8 cellular contexts compared by ENCODE assay signal in genomic region chr12:8890313-8891084, GRCh38. TPM values are rescaled to one million over a fixed set of nuclear protein-coding genes. Genes with fewer than 3 reads are reported as not detected.
DNase-seq lines count a peak whose midpoint lies in the region; ATAC-seq, FAIRE-seq and TF ChIP-seq lines count a peak whose summit lies in the region.

No MANE protein-coding gene starts in this region.

- H3K9ac ChIP-seq in SU-DHL-6 (ENCODE audit: low read length): no peak overlapping the region
- peak overlapping the region; percentile 82 for H3K9ac ChIP-seq in adipocyte (ENCODE audit: low read length)

- 27 to 31% methylated on average over 14 of the region's 14 CpGs for WGBS in sigmoid colon, 2 donors

- H3K4me3 ChIP-seq in SU-DHL-6 (ENCODE audit: insufficient read depth, low read length, poor library complexity, severe bottlenecking) (no peak overlapping the region), adipocyte (ENCODE audit: low read length) (peak overlapping the region; percentile 91), sigmoid colon (peak overlapping the region; percentile 19 to 51 (median 44))

- H3K27ac ChIP-seq in SU-DHL-6 (ENCODE audit: low read depth, low read length) (no peak overlapping the region), sigmoid colon (peak overlapping the region in 3 of 4 donors; percentile 40 to 59 (median 53))

- H3K4me1 ChIP-seq in adipocyte (ENCODE audit: control insufficient read depth, insufficient read depth, low read length): no peaks in the 10 kb centered on the region
- H3K4me1 ChIP-seq in sigmoid colon: no peaks in the 10 kb centered on the region

- H3K79me2 ChIP-seq in SU-DHL-6 (ENCODE audit: insufficient read depth, low read length): no peaks in the 10 kb centered on the region

- DNase-seq in ELF-1 (ENCODE audit: low read depth, low spot score) (peak; percentile 78), HTR-8/SVneo (ENCODE audit: insufficient read length, low spot score) (peak; percentile 51), adipocyte (ENCODE audit: low read depth) (peak; percentile 85), hepatic stellate cell (ENCODE audit: low spot score) (peak; percentile 37), sigmoid colon (no peak)

- no peak for TF ChIP-seq POLR2A in sigmoid colon (IDR thresholded peaks at IDR 0.05)

- no peaks in the 10 kb centered on the region for H3K36me3 ChIP-seq in SU-DHL-6 (ENCODE audit: low read length)
- H3K36me3 ChIP-seq in adipocyte (ENCODE audit: control insufficient read depth, insufficient read depth, low read length, severe bottlenecking): no peaks in the 10 kb centered on the region
- no peaks in the 10 kb centered on the region for H3K36me3 ChIP-seq in sigmoid colon

- ATAC-seq in GM21423 (IDR thresholded peaks at IDR 0.05; ENCODE audit: unreplicated experiment) (no peak), GM18511 (IDR thresholded peaks at IDR 0.05; ENCODE audit: unreplicated experiment) (no peak)

- no peaks in the 10 kb centered on the region for H4K20me1 ChIP-seq in SU-DHL-6 (ENCODE audit: low read depth, low read length)

- H3K27me3 ChIP-seq in SU-DHL-6 (ENCODE audit: low read length): no peaks in the 10 kb centered on the region
- no peaks in the 10 kb centered on the region for H3K27me3 ChIP-seq in adipocyte (replicated peaks; ENCODE audit: control insufficient read depth, insufficient read depth, low read length)
- H3K27me3 ChIP-seq in sigmoid colon: no peaks in the 10 kb centered on the region

- H3K9me2 ChIP-seq in SU-DHL-6 (replicated peaks; ENCODE audit: insufficient read depth, low read length): no peaks in the 10 kb centered on the region

- TF ChIP-seq CTCF in SU-DHL-6 (IDR thresholded peaks at IDR 0.05; ENCODE audit: insufficient read depth, low read length, poor library complexity, severe bottlenecking) (peak; percentile 56), sigmoid colon (IDR thresholded peaks at IDR 0.05) (peak; percentile 63 to 86 (median 76))

- no peak overlapping the region for H2AFZ ChIP-seq in SU-DHL-6 (ENCODE audit: low read depth, low read length, severe bottlenecking)

- FAIRE-seq in HTR-8/SVneo (lab: Jason Lieb, UNC): no peak

- H3K4me2 ChIP-seq in SU-DHL-6 (ENCODE audit: low read depth, low read length, poor library complexity, severe bottlenecking): peak overlapping the region; percentile 44

- no peak for TF ChIP-seq EP300 in sigmoid colon (IDR thresholded peaks at IDR 0.05)

- intact Hi-C loops in sigmoid colon (cut with DNase I): loop anchor here (1.0 to 10.0 kb wide), 3 partner anchors 208 to 346 kb away; partner anchors contain the start of gene CLEC4E

- H3K9me3 ChIP-seq in SU-DHL-6 (ENCODE audit: insufficient read depth, low read length): no peaks in the 10 kb centered on the region
- H3K9me3 ChIP-seq in adipocyte (ENCODE audit: control insufficient read depth, low read length): no peaks in the 10 kb centered on the region
- no peaks in the 10 kb centered on the region for H3K9me3 ChIP-seq in sigmoid colon

- no peaks in the 10 kb centered on the region for H3F3A ChIP-seq in SU-DHL-6 (ENCODE audit: insufficient read depth)

RNA-seq across cellular contexts. Expression of gene PHC1, which starts 23.8 kb away (rescaled TPM):
- total RNA-seq in sigmoid colon: 10 to 100 TPM; 31.0 to 46.8 (median 36.7) TPM
- 10 to 100 TPM in 1 of 3 donors, 1 to 10 TPM in 2; 2.1 to 14.7 (median 3.0) TPM for polyA plus RNA-seq in sigmoid colon

RNA-seq across cellular contexts. Expression of gene M6PR, which starts 58.9 kb away (rescaled TPM):
- 10 to 100 TPM; 63.1 to 97.0 (median 64.9) TPM for total RNA-seq in sigmoid colon
- 10 to 100 TPM; 18.0 to 69.2 (median 47.2) TPM for polyA plus RNA-seq in sigmoid colon
